In genomic region chr2:113167115-113167932, GRCh38 we compare ENCODE assay signal across 10 cellular contexts. TPM values are rescaled to one million over a fixed set of nuclear protein-coding genes. Genes with fewer than 3 reads are reported as not detected.
DNase-seq lines count a peak whose midpoint lies in the region; ATAC-seq, FAIRE-seq and TF ChIP-seq lines count a peak whose summit lies in the region.
"Had no signal": no experiment of that assay in that cellular context is flagged by ENCODE, and none has a peak within 500 bp of the region (broad histone marks: within the 10 kb centered on the region; RNA-seq: fewer than 3 reads in every experiment).

No MANE protein-coding gene starts in this region.

- H3K27ac ChIP-seq in KOPT-K1 (ENCODE audit: low read depth, low read length, poor library complexity, severe bottlenecking) (peak overlapping the region; percentile 75), heart right ventricle (peak overlapping the region in 1 of 10 donors; percentile 58)
- H3K27ac ChIP-seq: SJCRH30 had no signal

- peak; percentile 49 to 87 (median 66) for ATAC-seq in heart right ventricle
- no peak for ATAC-seq in GM18907 (IDR thresholded peaks at IDR 0.05; ENCODE audit: unreplicated experiment)

- no peaks in the 10 kb centered on the region for H3K27me3 ChIP-seq in heart right ventricle

- H3K4me3 ChIP-seq in heart right ventricle: no peak overlapping the region
- H3K4me3 ChIP-seq: SJCRH30 had no signal

- FAIRE-seq in frontal cortex (lab: Jason Lieb, UNC): no peak

- intact Hi-C loops in activated CD4-positive, alpha-beta T cell treated with anti-CD3 and anti-CD28 coated beads, Interleukin-2, amount 10 ng/mL, durations not matched to agents 24 days and 14 days (cut with micrococcal nuclease): no loop called here
- intact Hi-C loops in heart right ventricle (cut with DNase I): no loop called here

- H3K9me3 Mint-ChIP-seq in activated CD4-positive, alpha-beta T cell treated with anti-CD3 and anti-CD28 coated beads, Interleukin-2, amount 10 ng/mL, durations not matched to agents 24 days and 14 days: peaks cover 8% of the 10 kb centered on the region

- DNase-seq in activated CD4-positive, alpha-beta T cell treated with anti-CD3 and anti-CD28 coated beads, Interleukin-2, amount 10 ng/mL, durations not matched to agents 24 days and 14 days: peak; percentile 84
- DNase-seq in heart right ventricle: no peak
- peak; percentile 38 to 40 for DNase-seq in stimulated activated CD4-positive, alpha-beta T cell treated with anti-CD3 and anti-CD28 coated beads, Interleukin-4, amount 100 ng/mL, for 4 hours
- DNase-seq in NCI-H1436 (lab: John Stamatoyannopoulos, UW): no peak
- no peak for DNase-seq in frontal cortex (ENCODE audit: low spot score in 2 of 2)
- no peak for DNase-seq in NCI-H748 (lab: John Stamatoyannopoulos, UW; ENCODE audit: unreplicated experiment)
- DNase-seq: SJCRH30 had no signal

- H3K4me1 ChIP-seq in heart right ventricle: peaks cover 0 to 28% (median 0%) of the 10 kb centered on the region in 9 donors
- H3K4me1 ChIP-seq: SJCRH30 had no signal

- H3K36me3 Mint-ChIP-seq in activated CD4-positive, alpha-beta T cell treated with anti-CD3 and anti-CD28 coated beads, Interleukin-2, amount 10 ng/mL, durations not matched to agents 24 days and 14 days (ENCODE audit: low read depth): peaks cover 18% of the 10 kb centered on the region

- 54 to 56% methylated on average over 12 of the region's 12 CpGs for WGBS in heart right ventricle, 2 donors

- H3K9me3 ChIP-seq in KOPT-K1 (ENCODE audit: insufficient read depth, low read length, poor library complexity, severe bottlenecking) (no peaks in the 10 kb centered on the region), heart right ventricle (no peaks in the 10 kb centered on the region)
- H3K9me3 ChIP-seq: SJCRH30 had no signal

- no peaks in the 10 kb centered on the region for H3K36me3 ChIP-seq in KOPT-K1 (ENCODE audit: insufficient read depth, low read length)
- no peaks in the 10 kb centered on the region for H3K36me3 ChIP-seq in heart right ventricle
- H3K36me3 ChIP-seq: SJCRH30 had no signal

- H3K4me1 Mint-ChIP-seq in activated CD4-positive, alpha-beta T cell treated with anti-CD3 and anti-CD28 coated beads, Interleukin-2, amount 10 ng/mL, durations not matched to agents 24 days and 14 days: peaks cover 58% of the 10 kb centered on the region

- no peaks in the 10 kb centered on the region for H3K27me3 Mint-ChIP-seq in activated CD4-positive, alpha-beta T cell treated with anti-CD3 and anti-CD28 coated beads, Interleukin-2, amount 10 ng/mL, durations not matched to agents 24 days and 14 days

- TF ChIP-seq CTCF in heart right ventricle (IDR thresholded peaks at IDR 0.05): no peak

- peak overlapping the region; percentile 69 for H3K4me3 Mint-ChIP-seq in activated CD4-positive, alpha-beta T cell treated with anti-CD3 and anti-CD28 coated beads, Interleukin-2, amount 10 ng/mL, durations not matched to agents 24 days and 14 days

- peak overlapping the region; percentile 97 for H3K27ac Mint-ChIP-seq in activated CD4-positive, alpha-beta T cell treated with anti-CD3 and anti-CD28 coated beads, Interleukin-2, amount 10 ng/mL, durations not matched to agents 24 days and 14 days

RNA-seq across cellular contexts. Expression of gene PSD4, which starts 6.4 kb away (rescaled TPM):
- total RNA-seq in activated CD4-positive, alpha-beta T cell treated with anti-CD3 and anti-CD28 coated beads, Interleukin-2, amount 10 ng/mL, durations not matched to agents 24 days and 14 days: 268 and 278 TPM in 2 replicates
- 10 to 100 TPM in 1 of 10 donors, 1 to 10 TPM in 9; 1.0 to 13.0 (median 2.1) TPM for total RNA-seq in heart right ventricle
- 1 to 10 TPM; 1.0 to 1.3 TPM for polyA plus RNA-seq in heart right ventricle
- 3.3 TPM for total RNA-seq in frontal cortex

RNA-seq across cellular contexts. Expression of gene IL1RN, which starts 39.9 kb away (rescaled TPM):
- 3.0 and 3.3 TPM in 2 replicates for total RNA-seq in activated CD4-positive, alpha-beta T cell treated with anti-CD3 and anti-CD28 coated beads, Interleukin-2, amount 10 ng/mL, durations not matched to agents 24 days and 14 days
- total RNA-seq in heart right ventricle (1 to 10 TPM in 2 of 10 donors, under 1 TPM in 6, not detected in 2; 0.22 to 9.2 (median 0.86) TPM), frontal cortex (not detected)
- under 1 TPM; 0.22 to 0.87 TPM for polyA plus RNA-seq in heart right ventricle
- total RNA-seq: chondrocyte, SJCRH30 had no signal

Comparison
In these comparisons a context has a peak if more than half of its experiments do, and no peak if none do; other contexts are left out.
1. DNase-seq: peak in activated CD4-positive, alpha-beta T cell treated with anti-CD3 and anti-CD28 coated beads, Interleukin-2, amount 10 ng/mL, durations not matched to agents 24 days and 14 days (single experiment) and stimulated activated CD4-positive, alpha-beta T cell treated with anti-CD3 and anti-CD28 coated beads, Interleukin-4, amount 100 ng/mL, for 4 hours (2 of 2); none in heart right ventricle (0 of 2), NCI-H1436 (single experiment), frontal cortex (0 of 2) and NCI-H748 (single experiment).
2. RNA of gene PSD4, which starts 6.4 kb away (total RNA-seq): 268 to 278 TPM in activated CD4-positive, alpha-beta T cell treated with anti-CD3 and anti-CD28 coated beads, Interleukin-2, amount 10 ng/mL, durations not matched to agents 24 days and 14 days; 3.3 TPM in frontal cortex (single experiment) and 1.0 to 13.0 TPM in heart right ventricle; every median in the first group is over 10 times any median in the second.